ENCODE assay signal across 9 cellular contexts in the genomic region with DNA sequence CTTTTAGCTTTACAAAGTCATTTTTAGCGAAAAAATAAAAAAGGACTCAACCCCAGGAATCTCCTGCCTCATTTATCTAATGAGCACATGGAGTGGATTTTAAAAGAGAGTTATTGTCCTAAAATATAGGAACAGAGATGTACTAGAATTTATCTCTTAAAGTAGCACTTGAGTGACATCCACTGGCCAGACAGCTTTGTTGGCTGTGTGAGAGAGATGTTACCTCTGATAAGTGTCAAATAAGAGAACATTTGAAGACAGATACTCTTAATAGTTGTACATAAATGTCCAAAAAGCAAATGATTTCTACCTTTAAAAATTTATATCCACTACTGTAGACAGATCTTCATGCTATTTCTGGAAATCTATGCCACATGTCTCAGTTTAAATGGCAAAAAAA. TPM values are rescaled to one million over a fixed set of nuclear protein-coding genes. Genes with fewer than 3 reads are reported as not detected.
DNase-seq lines count a peak whose midpoint lies in the region; ATAC-seq, FAIRE-seq and TF ChIP-seq lines count a peak whose summit lies in the region.
"Had no signal": no experiment of that assay in that cellular context is flagged by ENCODE, and none has a peak within 500 bp of the region (broad histone marks: within the 10 kb centered on the region; RNA-seq: fewer than 3 reads in every experiment).

No MANE protein-coding gene starts in this region.

- DNase-seq in AG09309 (ENCODE audit: low read depth) (no peak), H54 (ENCODE audit: insufficient read length, low spot score) (no peak), RCC 7860 (ENCODE audit: low spot score) (peak; percentile 45), foreskin keratinocyte (no peak), NCI-H1930 (lab: John Stamatoyannopoulos, UW) (no peak), cerebellum (ENCODE audit: low spot score) (no peak), urothelium cell line (ENCODE audit: low spot score) (no peak), germinal center (ENCODE audit: low spot score) (no peak)
- DNase-seq: activated CD4-positive, alpha-beta T cell treated with anti-CD3 and anti-CD28 coated beads, Interleukin-2, amount 10 ng/mL, durations not matched to agents 7 days and 5 days had no signal

- no peak overlapping the region for H3K27ac ChIP-seq in foreskin keratinocyte

- H3K4me1 ChIP-seq in foreskin keratinocyte, result peaks cover 4% of the 10 kb centered on the region

- peak; percentile 59 for TF ChIP-seq CTCF in AG09309 (IDR thresholded peaks at IDR 0.05; ENCODE audit: control insufficient read depth, insufficient read depth, low read depth, low read length, missing control alignments)
- peak; percentile 66 for TF ChIP-seq CTCF in foreskin keratinocyte (conservative IDR thresholded peaks at IDR 0.05)

- no peak for ATAC-seq in foreskin keratinocyte

- no peak for TF ChIP-seq POLR2A in H54 (IDR thresholded peaks at IDR 0.05; ENCODE audit: low read depth, low read length)

- FAIRE-seq in H54 (lab: Jason Lieb, UNC) (peak; percentile 38), RCC 7860 (lab: Jason Lieb, UNC) (peak; percentile 78), urothelium cell line (lab: Jason Lieb, UNC) (no peak)

- H3K27me3 ChIP-seq in foreskin keratinocyte, result no peaks in the 10 kb centered on the region

- H3K4me3 ChIP-seq in AG09309 (ENCODE audit: control insufficient read depth, low read depth, low read length), result no peak overlapping the region

RNA-seq across cellular contexts. Expression of gene MFSD1, which starts 12.3 kb away (rescaled TPM):
- 31.9 and 33.0 TPM in 2 replicates for total RNA-seq in foreskin keratinocyte
- polyA plus RNA-seq in foreskin keratinocyte, result 15.8 and 20.2 TPM in 2 replicates
- 51.4 TPM for total RNA-seq in cerebellum

RNA-seq across cellular contexts. Expression of gene RARRES1, which starts 57.3 kb away (rescaled TPM):
- not detected in 2 replicates for total RNA-seq in foreskin keratinocyte
- polyA plus RNA-seq in foreskin keratinocyte, result 0.04 TPM in 1 of 2 replicates, not detected in the other
- total RNA-seq in cerebellum, result 36.5 TPM
- total RNA-seq: activated CD4-positive, alpha-beta T cell treated with anti-CD3 and anti-CD28 coated beads, Interleukin-2, amount 10 ng/mL, durations not matched to agents 7 days and 5 days had no signal

Comparison
In these comparisons a context has a peak if more than half of its experiments do, and no peak if none do; other contexts are left out.
1. RNA of gene RARRES1, which starts 57.3 kb away (total RNA-seq): 36.5 TPM in cerebellum (single experiment); not detected in foreskin keratinocyte; every median in the first group is over 10 times any median in the second.